20 cellular contexts compared by ENCODE assay signal in genomic region chr19:12767150-12767549, GRCh38. TPM values are rescaled to one million over a fixed set of nuclear protein-coding genes. Genes with fewer than 3 reads are reported as not detected.
DNase-seq lines count a peak whose midpoint lies in the region; ATAC-seq, FAIRE-seq and TF ChIP-seq lines count a peak whose summit lies in the region.
"Had no signal": no experiment of that assay in that cellular context is flagged by ENCODE, and none has a peak within 500 bp of the region (broad histone marks: within the 10 kb centered on the region; RNA-seq: fewer than 3 reads in every experiment).

No MANE protein-coding gene starts in this region.

- H3K9ac ChIP-seq in astrocyte (ENCODE audit: low read length), result no peak overlapping the region
- no peak overlapping the region for H3K9ac ChIP-seq in neural progenitor cell

- peak overlapping the region; percentile 75; the same call in 1 of the 2 replicates for H3K27ac Mint-ChIP-seq in GM23338
- peak overlapping the region; percentile 18 for H3K27ac Mint-ChIP-seq in astrocyte (ENCODE audit: unreplicated experiment)
- H3K27ac Mint-ChIP-seq in neural progenitor cell, result no peak overlapping the region
- H3K27ac Mint-ChIP-seq in glutamatergic neuron (ENCODE audit: unreplicated experiment), result no peak overlapping the region
- no peak overlapping the region for H3K27ac Mint-ChIP-seq in activated CD4-positive, alpha-beta memory T cell treated with anti-CD3 and anti-CD28 coated beads, Interleukin-2, amount 10 ng/mL, durations not matched to agents 7 days and 5 days

- no peaks in the 10 kb centered on the region for H3K9me2 ChIP-seq in GM23338 (ENCODE audit: insufficient read depth)

- H3K4me2 ChIP-seq in GM23338 (no peak overlapping the region), astrocyte (ENCODE audit: low read length) (no peak overlapping the region), neural progenitor cell (no peak overlapping the region)

- peak; percentile 9; the same call in 2 of the 3 replicates for ATAC-seq in GM23338

- H3K79me2 ChIP-seq in GM23338 (replicated peaks; ENCODE audit: insufficient read depth), result 0 out of 2 replicates have a peak, but pooled peaks cover 3% of the 10 kb centered on the region
- no peaks in the 10 kb centered on the region for H3K79me2 ChIP-seq in astrocyte (ENCODE audit: insufficient read depth, low read length)
- H3K79me2 ChIP-seq in neural progenitor cell (ENCODE audit: low read depth), result no peaks in the 10 kb centered on the region

- CTCF ChIA-PET in activated CD4-positive, alpha-beta memory T cell treated with anti-CD3 and anti-CD28 coated beads, Interleukin-2, amount 10 ng/mL, durations not matched to agents 7 days and 5 days (lab: Charles Lee), result interaction anchor here (1.6 to 16.8 kb wide), 4 partner anchors 9 to 199 kb away, joined by 5 to 419 read pairs (median 60); partner anchors contain the start of genes JUNB, PRDX2 and THSD8

- H3K36me3 ChIP-seq in GM23338 (ENCODE audit: insufficient read depth) (0 out of 2 replicates have a peak, but pooled peaks cover 9% of the 10 kb centered on the region), astrocyte (ENCODE audit: insufficient read depth, low read length) (no peaks in the 10 kb centered on the region), neural progenitor cell (no peaks in the 10 kb centered on the region)

- H3K27ac ChIP-seq in GM23338 (ENCODE audit: low read depth) (no peak overlapping the region), astrocyte (ENCODE audit: low read depth, low read length) (no peak overlapping the region), neural progenitor cell (no peak overlapping the region)

- H3K4me1 ChIP-seq in GM23338 (ENCODE audit: insufficient read depth) (peaks cover 9% of the 10 kb centered on the region; the same call in 1 of the 2 replicates), astrocyte (ENCODE audit: insufficient read depth, low read length) (no peaks in the 10 kb centered on the region), neural progenitor cell (peaks cover 3% of the 10 kb centered on the region)
- H3K4me1 ChIP-seq: Caco-2 had no signal

- H3K9me3 ChIP-seq in astrocyte (ENCODE audit: insufficient read depth, low read depth, low read length) (no peaks in the 10 kb centered on the region), neural progenitor cell (ENCODE audit: low read depth) (no peaks in the 10 kb centered on the region)
- H3K9me3 ChIP-seq: Caco-2 had no signal

- H3K27me3 ChIP-seq in GM23338 (ENCODE audit: insufficient read depth) (no peaks in the 10 kb centered on the region), astrocyte (ENCODE audit: insufficient read depth, low read length) (no peaks in the 10 kb centered on the region), neural progenitor cell (peaks cover 4% of the 10 kb centered on the region)

- H3K27me3 Mint-ChIP-seq in GM23338 (ENCODE audit: insufficient read depth, low read depth, poor library complexity) (peaks cover 28% of the 10 kb centered on the region), astrocyte (ENCODE audit: low read depth, unreplicated experiment) (peaks cover 5% of the 10 kb centered on the region), neural progenitor cell (ENCODE audit: insufficient read depth, low read depth) (peaks cover 7% of the 10 kb centered on the region), glutamatergic neuron (ENCODE audit: unreplicated experiment) (peaks cover 4% of the 10 kb centered on the region)
- H3K27me3 Mint-ChIP-seq in activated CD4-positive, alpha-beta memory T cell treated with anti-CD3 and anti-CD28 coated beads, Interleukin-2, amount 10 ng/mL, durations not matched to agents 7 days and 5 days, result no peaks in the 10 kb centered on the region
- H3K27me3 Mint-ChIP-seq: CD4-positive, alpha-beta memory T cell had no signal

- H4K20me1 ChIP-seq in GM23338 (replicated peaks; ENCODE audit: insufficient read depth) (no peaks in the 10 kb centered on the region; the same call in 1 of the 2 replicates), astrocyte (ENCODE audit: insufficient read depth, low read length) (no peaks in the 10 kb centered on the region), neural progenitor cell (ENCODE audit: low read depth) (no peaks in the 10 kb centered on the region)

- H3K36me3 Mint-ChIP-seq in GM23338 (ENCODE audit: low read depth) (peaks cover 60% of the 10 kb centered on the region), astrocyte (ENCODE audit: low read depth, unreplicated experiment) (peaks cover 26% of the 10 kb centered on the region), neural progenitor cell (peaks cover 2% of the 10 kb centered on the region), glutamatergic neuron (ENCODE audit: unreplicated experiment) (no peaks in the 10 kb centered on the region)
- no peaks in the 10 kb centered on the region for H3K36me3 Mint-ChIP-seq in activated CD4-positive, alpha-beta memory T cell treated with anti-CD3 and anti-CD28 coated beads, Interleukin-2, amount 10 ng/mL, durations not matched to agents 7 days and 5 days (ENCODE audit: low read depth)

- H3K4me1 Mint-ChIP-seq in GM23338, result peaks cover 15% of the 10 kb centered on the region
- H3K4me1 Mint-ChIP-seq in astrocyte (ENCODE audit: low read depth, unreplicated experiment), result no peaks in the 10 kb centered on the region
- peaks cover 14% of the 10 kb centered on the region for H3K4me1 Mint-ChIP-seq in neural progenitor cell
- H3K4me1 Mint-ChIP-seq in glutamatergic neuron (ENCODE audit: low read depth, unreplicated experiment), result peaks cover 1% of the 10 kb centered on the region
- H3K4me1 Mint-ChIP-seq in activated CD4-positive, alpha-beta memory T cell treated with anti-CD3 and anti-CD28 coated beads, Interleukin-2, amount 10 ng/mL, durations not matched to agents 7 days and 5 days, result peaks cover 19% of the 10 kb centered on the region

- H3K4me3 ChIP-seq in GM23338 (no peak overlapping the region), astrocyte (ENCODE audit: insufficient read depth, low read depth, low read length) (no peak overlapping the region), neural progenitor cell (no peak overlapping the region)

- H3K4me3 Mint-ChIP-seq in GM23338 (peak overlapping the region; percentile 12; the same call in 1 of the 3 replicates), astrocyte (ENCODE audit: unreplicated experiment) (peak overlapping the region; percentile 72), neural progenitor cell (peak overlapping the region; percentile 30), glutamatergic neuron (ENCODE audit: unreplicated experiment) (no peak overlapping the region)
- H3K4me3 Mint-ChIP-seq in activated CD4-positive, alpha-beta memory T cell treated with anti-CD3 and anti-CD28 coated beads, Interleukin-2, amount 10 ng/mL, durations not matched to agents 7 days and 5 days, result no peak overlapping the region
- H3K4me3 Mint-ChIP-seq: CD4-positive, alpha-beta memory T cell had no signal

- H3K9me3 Mint-ChIP-seq in GM23338 (peaks cover 3% of the 10 kb centered on the region; the same call in 2 of the 3 replicates), astrocyte (ENCODE audit: unreplicated experiment) (no peaks in the 10 kb centered on the region), neural progenitor cell (no peaks in the 10 kb centered on the region), glutamatergic neuron (ENCODE audit: unreplicated experiment) (peaks cover 2% of the 10 kb centered on the region)
- H3K9me3 Mint-ChIP-seq in activated CD4-positive, alpha-beta memory T cell treated with anti-CD3 and anti-CD28 coated beads, Interleukin-2, amount 10 ng/mL, durations not matched to agents 7 days and 5 days, result no peaks in the 10 kb centered on the region

- POLR2A ChIA-PET in activated CD4-positive, alpha-beta memory T cell treated with anti-CD3 and anti-CD28 coated beads, Interleukin-2, amount 10 ng/mL, durations not matched to agents 7 days and 5 days (lab: Charles Lee), result interaction anchor here (0.6 to 1.7 kb wide), 5 partner anchors 22 to 427 kb away, joined by 3 to 8 read pairs (median 4); partner anchors contain the start of genes JUNB and THSD8

- H3F3A ChIP-seq in GM23338 (replicated peaks; ENCODE audit: low read depth), result peaks cover 24% of the 10 kb centered on the region
- peaks cover 16% of the 10 kb centered on the region for H3F3A ChIP-seq in neural progenitor cell (ENCODE audit: low read depth)

- TF ChIP-seq CTCF in GM23338 (conservative IDR thresholded peaks at IDR 0.05; ENCODE audit: low read depth in 2 of 2) (no peak), astrocyte (IDR thresholded peaks at IDR 0.05; ENCODE audit: insufficient read depth, low read depth, low read length) (no peak), neural progenitor cell (IDR thresholded peaks at IDR 0.05) (no peak), glutamatergic neuron (IDR thresholded peaks at IDR 0.05; ENCODE audit: partially characterized antibody, unreplicated experiment) (no peak)

- no peak for FAIRE-seq in astrocyte (lab: Jason Lieb, UNC)
- FAIRE-seq: G401.6, GM12892, GM19239, H54 had no signal

- peak; percentile 44 for DNase-seq in GM23338 (ENCODE audit: low spot score)
- DNase-seq in astrocyte (ENCODE audit: low read depth), result no peak
- DNase-seq in neural progenitor cell (ENCODE audit: low spot score), result no peak
- DNase-seq in NCI-H187 (lab: John Stamatoyannopoulos, UW), result no peak
- DNase-seq in glutamatergic neuron, result no peak
- DNase-seq in activated CD4-positive, alpha-beta memory T cell treated with anti-CD3 and anti-CD28 coated beads, Interleukin-2, amount 10 ng/mL, durations not matched to agents 7 days and 5 days, result no peak
- DNase-seq: C1 segment of cervical spinal cord; Caco-2; CD4-positive, alpha-beta memory T cell; DMS153; DND-41; GOT3; HCEC 1CT had no signal

- H2AFZ ChIP-seq in GM23338 (no peak overlapping the region), astrocyte (ENCODE audit: low read depth, low read length) (no peak overlapping the region), neural progenitor cell (replicated peaks) (no peak overlapping the region)

RNA-seq across cellular contexts. Expression of gene HOOK2, which starts 8.2 kb away (rescaled TPM):
- 85.3 and 86.4 TPM in 2 replicates for total RNA-seq in GM23338 (2014; rRNA removed; shearing (Covaris generic))
- polyA plus RNA-seq in GM23338 (2016; fragmentation: Nextera tagmentation; extraction: Ambion mirVana), result 46.9 and 56.9 TPM in 2 replicates
- total RNA-seq in astrocyte (21.7 and 25.9 TPM in 2 replicates), neural progenitor cell (ENCODE audit: low replicate concordance) (14.3 and 25.1 TPM in 2 replicates), glutamatergic neuron (ENCODE audit: unreplicated experiment) (40.1 TPM)
- 10 to 100 TPM; 17.0 to 17.8 TPM for total RNA-seq in activated CD4-positive, alpha-beta memory T cell treated with anti-CD3 and anti-CD28 coated beads, Interleukin-2, amount 10 ng/mL, durations not matched to agents 7 days and 5 days

RNA-seq across cellular contexts. Expression of gene BEST2, which starts 15.6 kb away (rescaled TPM):
- total RNA-seq in GM23338 (2014; rRNA removed; shearing (Covaris generic)), result 7.5 and 10.4 TPM in 2 replicates
- 1.2 and 1.3 TPM in 2 replicates for polyA plus RNA-seq in GM23338 (2016; fragmentation: Nextera tagmentation; extraction: Ambion mirVana)
- total RNA-seq in astrocyte (not detected in 2 replicates), neural progenitor cell (ENCODE audit: low replicate concordance) (not detected in 2 replicates), glutamatergic neuron (ENCODE audit: unreplicated experiment) (not detected)
- not detected for total RNA-seq in activated CD4-positive, alpha-beta memory T cell treated with anti-CD3 and anti-CD28 coated beads, Interleukin-2, amount 10 ng/mL, durations not matched to agents 7 days and 5 days
- total RNA-seq: A172; A673; CD4-positive, alpha-beta memory T cell had no signal
- polyA plus RNA-seq: BJ; CD4-positive, alpha-beta memory T cell had no signal

RNA-seq across cellular contexts. Expression of gene JUNB, which starts 24.1 kb away (rescaled TPM):
- 16.0 and 20.2 TPM in 2 replicates for total RNA-seq in GM23338 (2014; rRNA removed; shearing (Covaris generic))
- polyA plus RNA-seq in GM23338 (2016; fragmentation: Nextera tagmentation; extraction: Ambion mirVana), result 7.7 and 7.8 TPM in 2 replicates
- 101 and 126 TPM in 2 replicates for total RNA-seq in astrocyte
- total RNA-seq in neural progenitor cell (ENCODE audit: low replicate concordance), result 1.5 and 12.6 TPM in 2 replicates
- total RNA-seq in glutamatergic neuron (ENCODE audit: unreplicated experiment), result 24.9 TPM
- 100 to 1,000 TPM; 197 TPM for total RNA-seq in activated CD4-positive, alpha-beta memory T cell treated with anti-CD3 and anti-CD28 coated beads, Interleukin-2, amount 10 ng/mL, durations not matched to agents 7 days and 5 days

RNA-seq across cellular contexts. Expression of gene GET3, which starts 29.9 kb away (rescaled TPM):
- total RNA-seq in GM23338 (2014; rRNA removed; shearing (Covaris generic)), result 75.3 and 109 TPM in 2 replicates
- polyA plus RNA-seq in GM23338 (2016; fragmentation: Nextera tagmentation; extraction: Ambion mirVana), result 89.5 and 90.4 TPM in 2 replicates
- total RNA-seq in astrocyte (63.0 and 66.8 TPM in 2 replicates), neural progenitor cell (ENCODE audit: low replicate concordance) (62.9 and 99.6 TPM in 2 replicates), glutamatergic neuron (ENCODE audit: unreplicated experiment) (49.3 TPM)
- total RNA-seq in activated CD4-positive, alpha-beta memory T cell treated with anti-CD3 and anti-CD28 coated beads, Interleukin-2, amount 10 ng/mL, durations not matched to agents 7 days and 5 days, result 10 to 100 TPM; 61.8 to 62.9 TPM

RNA-seq across cellular contexts. Expression of gene TRIR, which starts 32.7 kb away (rescaled TPM):
- 170 and 171 TPM in 2 replicates for total RNA-seq in GM23338 (2014; rRNA removed; shearing (Covaris generic))
- 254 and 257 TPM in 2 replicates for polyA plus RNA-seq in GM23338 (2016; fragmentation: Nextera tagmentation; extraction: Ambion mirVana)
- total RNA-seq in astrocyte, result 172 and 178 TPM in 2 replicates
- total RNA-seq in neural progenitor cell (ENCODE audit: low replicate concordance), result 105 and 194 TPM in 2 replicates
- 204 TPM for total RNA-seq in glutamatergic neuron (ENCODE audit: unreplicated experiment)
- 100 to 1,000 TPM; 205 TPM for total RNA-seq in activated CD4-positive, alpha-beta memory T cell treated with anti-CD3 and anti-CD28 coated beads, Interleukin-2, amount 10 ng/mL, durations not matched to agents 7 days and 5 days

Comparison
In these comparisons a context has a peak if more than half of its experiments do, and no peak if none do; other contexts are left out.
1. H3K27ac Mint-ChIP-seq: peak in GM23338 (single experiment) and astrocyte (single experiment); none in neural progenitor cell (single experiment), glutamatergic neuron (single experiment) and activated CD4-positive, alpha-beta memory T cell treated with anti-CD3 and anti-CD28 coated beads, Interleukin-2, amount 10 ng/mL, durations not matched to agents 7 days and 5 days (single experiment).
2. H3K4me3 Mint-ChIP-seq: peak in GM23338 (single experiment), astrocyte (single experiment) and neural progenitor cell (single experiment); none in glutamatergic neuron (single experiment) and activated CD4-positive, alpha-beta memory T cell treated with anti-CD3 and anti-CD28 coated beads, Interleukin-2, amount 10 ng/mL, durations not matched to agents 7 days and 5 days (single experiment).